25 cellular contexts compared by ENCODE assay signal in the genomic region with DNA sequence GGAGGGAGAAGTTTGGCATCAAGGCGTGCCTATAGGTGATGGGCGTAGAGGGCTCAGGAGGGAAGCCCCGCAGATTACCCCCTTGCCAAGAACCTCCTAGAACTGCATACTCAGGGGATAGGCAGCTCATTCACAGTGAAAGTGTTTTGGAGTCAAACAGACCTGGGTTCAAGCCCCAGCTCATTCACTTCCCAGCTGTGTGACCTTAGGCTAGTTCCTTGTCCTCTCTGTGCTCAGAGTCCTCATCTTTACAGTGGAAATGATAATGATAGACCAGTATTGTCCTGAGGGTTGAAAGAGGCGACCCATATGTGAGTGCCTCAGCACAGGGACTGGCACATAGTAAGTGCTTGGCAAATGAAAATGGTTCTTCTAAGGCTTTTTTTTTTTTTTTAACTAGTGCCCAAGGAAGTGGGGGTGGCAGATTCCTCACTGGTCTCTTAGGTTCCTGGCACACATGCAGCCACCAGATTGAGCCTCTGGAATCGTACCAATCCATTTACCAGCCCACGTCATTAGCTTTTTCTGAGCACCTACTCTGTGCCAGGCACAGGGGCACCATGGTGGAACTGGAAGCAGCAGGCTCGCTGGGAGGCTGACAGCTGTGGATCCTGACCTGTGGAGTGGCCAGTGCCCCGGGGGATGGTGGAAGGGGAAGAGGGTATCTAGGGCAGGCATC.
DNase-seq lines count a peak whose midpoint lies in the region; ATAC-seq and TF ChIP-seq lines count a peak whose summit lies in the region.
"Had no signal": no experiment of that assay in that cellular context is flagged by ENCODE, and none has a peak within 500 bp of the region (broad histone marks: within the 10 kb centered on the region; RNA-seq: fewer than 3 reads in every experiment).

No MANE protein-coding gene starts in this region.

- H3K9ac ChIP-seq in BLaER1: 0 out of 2 replicates have a peak overlapping the region, but pooled peaks have one; percentile 43
- H3K9ac ChIP-seq in IMR-90 (ENCODE audit: low read depth, low read length): no peak overlapping the region
- no peak overlapping the region for H3K9ac ChIP-seq in neuronal stem cell (ENCODE audit: low read depth, low read length, poor library complexity)
- H3K9ac ChIP-seq: GM23248 had no signal

- no peaks in the 10 kb centered on the region for H3K27me3 ChIP-seq in BLaER1
- H3K27me3 ChIP-seq in IMR-90 (ENCODE audit: control insufficient read depth, insufficient read depth, low read length): no peaks in the 10 kb centered on the region
- no peaks in the 10 kb centered on the region for H3K27me3 ChIP-seq in neuronal stem cell (ENCODE audit: control insufficient read depth in 3 of 3, insufficient read depth in 3 of 3, low read depth in 1 of 3, low read length in 3 of 3)
- H3K27me3 ChIP-seq: brain microvascular endothelial cell, hepatocyte, pancreas had no signal

- H3K27ac ChIP-seq in BLaER1 (peak overlapping the region; percentile 37; the same call in 1 of the 2 replicates), IMR-90 (ENCODE audit: insufficient read depth, low read length) (no peak overlapping the region), neuronal stem cell (replicated peaks; ENCODE audit: low read length) (no peak overlapping the region)
- H3K27ac ChIP-seq: brain microvascular endothelial cell, C4-2B, GM23248, hepatocyte, pancreas, skin epidermis, WERI-Rb-1 had no signal

- no peak overlapping the region for H4K91ac ChIP-seq in IMR-90 (ENCODE audit: insufficient read depth, low read depth, low read length)
- no peak overlapping the region for H4K91ac ChIP-seq in neuronal stem cell (ENCODE audit: low read depth, low read length, poor library complexity)

- DNase-seq in IMR-90: no peak
- peak; percentile 64 for DNase-seq in cerebellum (ENCODE audit: low spot score)
- no peak for DNase-seq in neuronal stem cell (ENCODE audit: low spot score)
- no peak for DNase-seq in RPMI8226
- DNase-seq in AG20443 (ENCODE audit: low spot score): no peak
- DNase-seq in NCI-H1694 treated with DMSO at 0.1 percent for 48 hours (lab: John Stamatoyannopoulos, UW): no peak
- DNase-seq: activated CD4-positive, alpha-beta T cell treated with anti-CD3 and anti-CD28 coated beads for 48 hours; activated naive CD4-positive, alpha-beta T cell treated with anti-CD3 and anti-CD28 coated beads for 36 hours; activated T-cell treated with anti-CD3 and anti-CD28 coated beads, Interleukin-2, amount 50 U/mL, for 72 hours; brain microvascular endothelial cell; effector CD4-positive, alpha-beta T cell; GM23248; KG1; NCI-H2029; NCI-H510A treated with DMSO at 0.1 percent for 48 hours; nephron progenitor cell; pancreas; retina; T1000; WERI-Rb-1 had no signal

- CTCF ChIA-PET in IMR-90 (lab: Yijun Ruan, JAX): no interaction called here

- POLR2A ChIA-PET in IMR-90 (lab: Charles Lee; ENCODE audit: unreplicated experiment): interaction anchor here (0.6 kb wide), 2 partner anchors 12 to 234 kb away, joined by 6 read pairs; no protein-coding TSS in a partner anchor

- no peak overlapping the region for H2BK15ac ChIP-seq in IMR-90 (ENCODE audit: low read depth, low read length)
- H2BK15ac ChIP-seq in neuronal stem cell (ENCODE audit: low read length): no peak overlapping the region

- H2BK5ac ChIP-seq in IMR-90 (ENCODE audit: low read depth, low read length, poor library complexity, severe bottlenecking): peak overlapping the region; percentile 3
- H2BK5ac ChIP-seq in neuronal stem cell (ENCODE audit: low read length): no peak overlapping the region

- H2AK5ac ChIP-seq in IMR-90 (ENCODE audit: low read depth, low read length) (no peak overlapping the region), neuronal stem cell (ENCODE audit: low read depth, low read length) (no peak overlapping the region)

- H3K79me1 ChIP-seq in IMR-90 (ENCODE audit: low read depth in 1 of 2, low read length in 2 of 2): peaks cover 41 to 92% of the 10 kb centered on the region in 2 experiments
- peaks cover 21% of the 10 kb centered on the region for H3K79me1 ChIP-seq in neuronal stem cell (ENCODE audit: low read depth, low read length)

- H3K18ac ChIP-seq in IMR-90 (ENCODE audit: low read depth, low read length) (no peak overlapping the region), neuronal stem cell (ENCODE audit: low read length) (no peak overlapping the region)

- ATAC-seq in IMR-90 (ENCODE audit: low read depth): no peak
- ATAC-seq: activated T-cell treated with anti-CD3 and anti-CD28 coated beads, Interleukin-2, amount 50 U/mL, for 72 hours; pancreas had no signal

- H2BK20ac ChIP-seq in IMR-90 (ENCODE audit: low read depth, low read length): no peak overlapping the region

- intact Hi-C loops in IMR-90 (cut with micrococcal nuclease): no loop called here

- H3K9me1 ChIP-seq in IMR-90 (ENCODE audit: insufficient read depth, low read length): peaks cover 30% of the 10 kb centered on the region

- no peaks in the 10 kb centered on the region for H3K9me3 ChIP-seq in BLaER1
- H3K9me3 ChIP-seq in IMR-90 (ENCODE audit: control insufficient read depth, insufficient read depth, low read length): no peaks in the 10 kb centered on the region
- no peaks in the 10 kb centered on the region for H3K9me3 ChIP-seq in neuronal stem cell (replicated peaks in 1 of 2; ENCODE audit: control insufficient read depth in 2 of 2, insufficient read depth in 1 of 2, low read depth in 1 of 2, low read length in 2 of 2)
- H3K9me3 ChIP-seq: pancreas had no signal

- H3K4me3 ChIP-seq in BLaER1: no peak overlapping the region
- no peak overlapping the region for H3K4me3 ChIP-seq in IMR-90 (ENCODE audit: insufficient read depth, low read depth, low read length)
- no peak overlapping the region for H3K4me3 ChIP-seq in neuronal stem cell (ENCODE audit: low read length in 2 of 2)
- H3K4me3 ChIP-seq: GM23248, hepatocyte, lung, pancreas, skin epidermis had no signal

- TF ChIP-seq RAD21 in IMR-90 (IDR thresholded peaks at IDR 0.05; ENCODE audit: low read length): no peak

- peak overlapping the region; percentile 86 for H3K4me2 ChIP-seq in BLaER1
- H3K4me2 ChIP-seq in IMR-90 (ENCODE audit: low read depth, low read length): no peak overlapping the region
- H3K4me2 ChIP-seq in neuronal stem cell (ENCODE audit: insufficient read depth, low read length, poor library complexity, severe bottlenecking): no peak overlapping the region
- H3K4me2 ChIP-seq: hepatocyte had no signal

- TF ChIP-seq POLR2A in IMR-90 (IDR thresholded peaks at IDR 0.05; ENCODE audit: low read depth, low read length): no peak

- H3K23ac ChIP-seq in IMR-90 (ENCODE audit: low read depth, low read length): no peak overlapping the region
- peak overlapping the region; percentile 3 for H3K23ac ChIP-seq in neuronal stem cell (ENCODE audit: low read depth, low read length, poor library complexity)

- no peak overlapping the region for H4K5ac ChIP-seq in IMR-90 (ENCODE audit: low read depth, low read length)

- H2BK120ac ChIP-seq in IMR-90 (ENCODE audit: low read depth, low read length) (no peak overlapping the region), neuronal stem cell (ENCODE audit: low read depth, low read length) (no peak overlapping the region)

- 88% methylated on average over 4 of the region's 8 CpGs; no CpG with 5 or more reads in 1 of the 2 experiments for WGBS in IMR-90 (ENCODE audit: extremely low coverage in 2 of 2, insufficient read length in 1 of 2), 2 experiments
- WGBS in neuronal stem cell (ENCODE audit: extremely low coverage in 2 of 2, insufficient read length in 2 of 2, insufficient replicate concordance in 1 of 2), 2 donors: no CpG with 5 or more reads among the region's 8 CpGs

- dilution Hi-C loops in IMR-90 (cut with HindIII; ENCODE audit: low sequenced_read_pairs, unreplicated experiment): no loop called here

- H4K8ac ChIP-seq in IMR-90 (ENCODE audit: low read depth in 2 of 2, low read length in 2 of 2) (no peak overlapping the region), neuronal stem cell (ENCODE audit: low read depth, low read length) (no peak overlapping the region)

- H4K20me1 ChIP-seq in BLaER1 (peaks cover 100% of the 10 kb centered on the region), IMR-90 (ENCODE audit: insufficient read depth, low read length) (peaks cover 95% of the 10 kb centered on the region)

- in situ Hi-C loops in IMR-90 (cut with MboI; ENCODE audit: low sequenced_read_pairs): no loop called here

- no peak overlapping the region for H3K56ac ChIP-seq in IMR-90 (ENCODE audit: extremely low read depth, insufficient read depth, low read length)

- H3K4ac ChIP-seq in IMR-90 (ENCODE audit: low read depth, low read length) (no peak overlapping the region), neuronal stem cell (ENCODE audit: low read length) (no peak overlapping the region)

- no peak for TF ChIP-seq CTCF in IMR-90 (conservative IDR thresholded peaks at IDR 0.05; ENCODE audit: low read depth, low read length)

- peaks cover 36% of the 10 kb centered on the region for H3K36me3 ChIP-seq in BLaER1
- H3K36me3 ChIP-seq in IMR-90 (ENCODE audit: control insufficient read depth, insufficient read depth, low read length): peaks cover 11% of the 10 kb centered on the region
- H3K36me3 ChIP-seq in neuronal stem cell (replicated peaks in 1 of 2; ENCODE audit: control insufficient read depth in 2 of 2, insufficient read depth in 2 of 2, low read length in 2 of 2): peaks cover 3 to 54% of the 10 kb centered on the region in 2 donors
- H3K36me3 ChIP-seq: pancreas had no signal

- H2BK12ac ChIP-seq in neuronal stem cell (ENCODE audit: low read length): no peak overlapping the region

- H3K4me1 ChIP-seq in BLaER1 (peaks cover 100% of the 10 kb centered on the region), IMR-90 (ENCODE audit: control insufficient read depth, insufficient read depth, low read length) (peaks cover 9% of the 10 kb centered on the region), neuronal stem cell (ENCODE audit: control insufficient read depth in 2 of 2, insufficient read depth in 1 of 2, low read depth in 1 of 2, low read length in 2 of 2) (peaks cover 7 to 21% of the 10 kb centered on the region in 2 donors)
- H3K4me1 ChIP-seq: pancreas had no signal

- H2AFZ ChIP-seq in IMR-90 (replicated peaks; ENCODE audit: low read length, poor library complexity) (no peak overlapping the region), neuronal stem cell (ENCODE audit: low read length) (no peak overlapping the region)
- H2AFZ ChIP-seq: GM23248, hepatocyte had no signal

- no peak overlapping the region for H2AK9ac ChIP-seq in IMR-90 (replicated peaks; ENCODE audit: low read depth, low read length, poor library complexity)

- BruUV-seq in IMR-90 (replicated peaks; lab: Mats Ljungman, UMichigan): no TSS peak

- no peak overlapping the region for H3K14ac ChIP-seq in IMR-90 (replicated peaks; ENCODE audit: low read depth, low read length)
- H3K14ac ChIP-seq in neuronal stem cell (ENCODE audit: low read length): no peak overlapping the region

TF ChIP-seq in IMR-90, 13 proteins besides CTCF, POLR2A, EP300 and RAD21 (continues in another document):
- TF ChIP-seq RFX5 (IDR thresholded peaks at IDR 0.05; ENCODE audit: low read depth, low read length): no peak
- no peak for TF ChIP-seq SMC3 (IDR thresholded peaks at IDR 0.05; ENCODE audit: low read depth, low read length)
- no peak for TF ChIP-seq FOS (IDR thresholded peaks at IDR 0.05; ENCODE audit: low read depth, low read length)
- TF ChIP-seq BHLHE40 (IDR thresholded peaks at IDR 0.05; ENCODE audit: low read depth, low read length): no peak
- no peak for TF ChIP-seq CHD1 (IDR thresholded peaks at IDR 0.05; ENCODE audit: low read depth, low read length)
